9 cellular contexts compared by ENCODE assay signal in the genomic region with DNA sequence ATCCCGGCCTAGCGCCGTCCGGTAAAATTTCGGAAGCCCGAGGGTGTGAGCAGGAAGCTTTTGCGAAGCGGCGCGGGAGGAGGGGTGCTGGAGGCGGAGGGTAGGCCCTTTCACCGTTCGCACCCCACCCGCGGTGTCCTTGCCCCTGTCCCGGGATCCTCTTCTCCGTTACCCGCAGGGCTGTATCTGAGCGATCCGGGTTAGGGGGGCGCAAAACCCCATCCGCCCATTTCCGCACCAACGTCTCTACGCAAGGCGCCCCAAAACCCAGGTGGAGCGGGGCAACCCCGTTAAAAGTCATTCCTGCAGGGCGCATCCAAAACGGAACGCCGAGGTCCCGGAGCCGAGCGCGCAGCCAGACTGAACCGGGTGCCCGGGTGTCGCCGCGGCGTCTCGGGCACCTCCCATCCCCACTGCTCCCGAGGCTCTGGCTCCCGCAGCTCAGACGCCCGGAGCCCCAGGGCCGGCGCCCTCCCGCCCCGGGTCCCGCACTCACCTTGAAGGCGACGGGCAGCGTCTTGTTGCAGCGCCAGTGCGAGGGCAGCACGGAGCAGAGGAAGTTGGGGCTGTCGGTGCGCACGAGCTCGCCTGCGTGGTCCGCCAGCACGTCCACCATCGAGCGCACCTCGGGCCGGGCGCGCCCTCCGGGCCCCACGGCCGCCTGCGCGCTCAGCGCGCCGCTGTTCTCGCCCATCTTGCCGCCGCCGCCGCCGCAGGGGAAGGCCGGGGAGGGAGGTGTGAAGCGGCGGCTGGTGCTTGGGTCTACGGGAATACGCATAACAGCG. TPM values are rescaled to one million over a fixed set of nuclear protein-coding genes. Genes with fewer than 3 reads are reported as not detected.
A peak's percentile ranks its signal among the peaks of the same experiment; 100 is the strongest.
DNase-seq lines count a peak whose midpoint lies in the region; ATAC-seq lines count a peak whose summit lies in the region.
"Had no signal": no experiment of that assay in that cellular context is flagged by ENCODE, and none has a peak within 500 bp of the region (broad histone marks: within the 10 kb centered on the region; RNA-seq: fewer than 3 reads in every experiment).

No MANE protein-coding gene starts in this region.

- ATAC-seq in HG03135 (IDR thresholded peaks at IDR 0.05; ENCODE audit: unreplicated experiment) = peak; percentile 10
- peak; percentile 7 to 8 for ATAC-seq in naive B cell (ENCODE audit: low read depth in 2 of 2)

- no peaks in the 10 kb centered on the region for H3K27me3 Mint-ChIP-seq in T-helper 2 cell treated with Interferon-gamma antibody and Interleukin-4, amounts not matched to agents 5 μg/mL and 100 μg/mL, for 36 hours (ENCODE audit: low read depth)
- H3K27me3 Mint-ChIP-seq in naive B cell = no peaks in the 10 kb centered on the region

- in situ Hi-C loops in G401 (cut with HindIII; ENCODE audit: low sequenced_read_pairs) = loop anchor here (5.0 kb wide), 2 partner anchors 58 to 67 kb away; no protein-coding TSS in a partner anchor

- H3K9me3 Mint-ChIP-seq in T-helper 2 cell treated with Interferon-gamma antibody and Interleukin-4, amounts not matched to agents 5 μg/mL and 100 μg/mL, for 36 hours = no peaks in the 10 kb centered on the region
- no peaks in the 10 kb centered on the region for H3K9me3 Mint-ChIP-seq in naive B cell

- peak overlapping the region; percentile 94 for H3K4me3 Mint-ChIP-seq in T-helper 2 cell treated with Interferon-gamma antibody and Interleukin-4, amounts not matched to agents 5 μg/mL and 100 μg/mL, for 36 hours
- H3K4me3 Mint-ChIP-seq in naive B cell = peak overlapping the region; percentile 97 to 100 (median 99)

- H3K4me1 Mint-ChIP-seq in T-helper 2 cell treated with Interferon-gamma antibody and Interleukin-4, amounts not matched to agents 5 μg/mL and 100 μg/mL, for 36 hours (ENCODE audit: low read depth) = peaks cover 49% of the 10 kb centered on the region
- peaks cover 40 to 67% (median 57%) of the 10 kb centered on the region in 3 donors for H3K4me1 Mint-ChIP-seq in naive B cell

- H3K27ac Mint-ChIP-seq in T-helper 2 cell treated with Interferon-gamma antibody and Interleukin-4, amounts not matched to agents 5 μg/mL and 100 μg/mL, for 36 hours = peak overlapping the region; percentile 83
- peak overlapping the region; percentile 97 to 100 (median 99) for H3K27ac Mint-ChIP-seq in naive B cell

- peaks cover 49% of the 10 kb centered on the region for H3K36me3 Mint-ChIP-seq in T-helper 2 cell treated with Interferon-gamma antibody and Interleukin-4, amounts not matched to agents 5 μg/mL and 100 μg/mL, for 36 hours (ENCODE audit: low read depth)
- H3K36me3 Mint-ChIP-seq in naive B cell = peaks cover 0 to 4% of the 10 kb centered on the region in 2 donors

- DNase-seq in NCI-H1417 (lab: John Stamatoyannopoulos, UW) = peak; percentile 46 to 51 (median 50)
- no peak for DNase-seq in NCI-H1417 treated with DMSO at 0.1 percent for 48 hours (lab: John Stamatoyannopoulos, UW)
- DNase-seq in T-helper 2 cell treated with Interferon-gamma antibody and Interleukin-4, amounts not matched to agents 5 μg/mL and 100 μg/mL, for 36 hours (ENCODE audit: low spot score) = peak; percentile 58
- DNase-seq in central memory CD4-positive, alpha-beta T cell = peak; percentile 70
- peak; percentile 66 for DNase-seq in naive B cell
- no peak for DNase-seq in G401 (ENCODE audit: low spot score)
- no peak for DNase-seq in amygdala (lab: John Stamatoyannopoulos, UW)

RNA-seq across cellular contexts. Expression of gene RUNX3, which starts 0.8 kb away (rescaled TPM):
- polyA plus RNA-seq in naive B cell (ENCODE audit: low read depth in 6 of 6) = 10 to 100 TPM; 14.7 to 28.7 (median 18.2) TPM
- total RNA-seq in G401 (2014; rRNA removed; shearing (Covaris generic)) = 0.17 TPM in 1 of 2 replicates, not detected in the other
- polyA plus RNA-seq: AG04450 had no signal

Comparison
In these comparisons a context has a peak if more than half of its experiments do, and no peak if none do; other contexts are left out.
1. DNase-seq: peak in NCI-H1417 (3 of 3), T-helper 2 cell treated with Interferon-gamma antibody and Interleukin-4, amounts not matched to agents 5 μg/mL and 100 μg/mL, for 36 hours (single experiment), central memory CD4-positive, alpha-beta T cell (single experiment) and naive B cell (single experiment); none in NCI-H1417 treated with DMSO at 0.1 percent for 48 hours (single experiment), G401 (single experiment) and amygdala (0 of 56).